8 cellular contexts compared by ENCODE assay signal in genomic region chr12:117212563-117213190, GRCh38. TPM values are rescaled to one million over a fixed set of nuclear protein-coding genes. Genes with fewer than 3 reads are reported as not detected.
A peak's percentile ranks its signal among the peaks of the same experiment; 100 is the strongest.
DNase-seq lines count a peak whose midpoint lies in the region; ATAC-seq and TF ChIP-seq lines count a peak whose summit lies in the region.

No MANE protein-coding gene starts in this region.

- H3K27ac ChIP-seq in DND-41 (ENCODE audit: low read length): no peak overlapping the region
- no peak overlapping the region for H3K27ac ChIP-seq in PC-3 (ENCODE audit: low read length)

- H3K27ac Mint-ChIP-seq in neural crest cell (ENCODE audit: unreplicated experiment): no peak overlapping the region

- ATAC-seq in DND-41 (ENCODE audit: insufficient read depth, low read depth) (peak; percentile 81), PC-3 (peak; percentile 92), HG02981 (IDR thresholded peaks at IDR 0.05; ENCODE audit: unreplicated experiment) (no peak)
- peak in 1 of 2 donors; percentile 73 for ATAC-seq in activated T-cell treated with anti-CD3 and anti-CD28 coated beads, Interleukin-2, amount 50 U/mL, for 4 hours

- H3K27me3 ChIP-seq in DND-41 (ENCODE audit: insufficient read depth, low read length, poor library complexity) (peaks cover 17% of the 10 kb centered on the region), PC-3 (ENCODE audit: low read length) (peaks cover 25% of the 10 kb centered on the region)

- in situ Hi-C loops in KBM-7 (cut with MboI; ENCODE audit: low pct_unique_long_range_greater_than_20kb, low sequenced_read_pairs): loop anchor here (25.0 kb wide), 1 partner anchor 625 kb away; no protein-coding TSS in a partner anchor

- H2AFZ ChIP-seq in DND-41 (ENCODE audit: low read depth, low read length): no peak overlapping the region
- no peak overlapping the region for H2AFZ ChIP-seq in PC-3 (ENCODE audit: low read length)

- H3K4me3 ChIP-seq in DND-41 (ENCODE audit: low read depth in 1 of 2, low read length in 2 of 2) (no peak overlapping the region), PC-3 (ENCODE audit: low read length) (no peak overlapping the region)

- TF ChIP-seq CTCF in DND-41 (IDR thresholded peaks at IDR 0.05; ENCODE audit: borderline replicate concordance, extremely low read depth, low read length, poor library complexity, severe bottlenecking): peak; percentile 97
- peak; percentile 99 for TF ChIP-seq CTCF in PC-3 (conservative IDR thresholded peaks at IDR 0.05; ENCODE audit: low read depth, low read length)
- TF ChIP-seq CTCF in neural crest cell (conservative IDR thresholded peaks at IDR 0.05): peak; percentile 89

- H3K9me2 ChIP-seq in PC-3 (replicated peaks; ENCODE audit: low read length): no peaks in the 10 kb centered on the region

- no peaks in the 10 kb centered on the region for H3K4me1 ChIP-seq in DND-41 (ENCODE audit: insufficient read depth, low read length)
- H3K4me1 ChIP-seq in PC-3 (ENCODE audit: insufficient read depth, low read length): peaks cover 8% of the 10 kb centered on the region

- DNase-seq in DND-41 (peak; percentile 69), KBM-7 (peak; percentile 77), PC-3 (peak; percentile 91), fibroblast of gingiva (ENCODE audit: low read depth) (peak; percentile 75), neural crest cell (ENCODE audit: low read depth, low spot score) (peak; percentile 78), superior temporal gyrus (ENCODE audit: extremely low spot score) (peak; percentile 94)
- DNase-seq in activated T-cell treated with anti-CD3 and anti-CD28 coated beads, Interleukin-2, amount 50 U/mL, for 4 hours: peak; percentile 56

- H4K20me1 ChIP-seq in DND-41 (ENCODE audit: insufficient read depth, low read length) (no peaks in the 10 kb centered on the region; the same call in 1 of the 2 replicates), PC-3 (ENCODE audit: low read length) (no peaks in the 10 kb centered on the region)

- H3K79me2 ChIP-seq in DND-41 (ENCODE audit: insufficient read depth, low read length) (no peaks in the 10 kb centered on the region), PC-3 (ENCODE audit: low read length) (no peaks in the 10 kb centered on the region)

- H3K27me3 Mint-ChIP-seq in activated T-cell treated with anti-CD3 and anti-CD28 coated beads, Interleukin-2, amount 50 U/mL, for 4 hours (ENCODE audit: low read depth): peaks cover 29% of the 10 kb centered on the region
- H3K27me3 Mint-ChIP-seq in neural crest cell (ENCODE audit: low read depth): peaks cover 55% of the 10 kb centered on the region

- CTCF ChIA-PET in PC-3 (lab: Charles Lee): interaction anchor here (0.5 to 1.0 kb wide), 2 partner anchors 31 to 625 kb away, joined by 3 to 4 read pairs; no protein-coding TSS in a partner anchor

- H3K4me1 Mint-ChIP-seq in activated T-cell treated with anti-CD3 and anti-CD28 coated beads, Interleukin-2, amount 50 U/mL, for 4 hours (ENCODE audit: low read depth): no peaks in the 10 kb centered on the region
- H3K4me1 Mint-ChIP-seq in neural crest cell: no peaks in the 10 kb centered on the region

- POLR2A ChIA-PET in PC-3 (lab: Charles Lee; ENCODE audit: unreplicated experiment): no interaction called here

- no peak overlapping the region for H3K4me3 Mint-ChIP-seq in activated T-cell treated with anti-CD3 and anti-CD28 coated beads, Interleukin-2, amount 50 U/mL, for 4 hours
- H3K4me3 Mint-ChIP-seq in neural crest cell: no peak overlapping the region

- BruUV-seq in PC-3 (replicated peaks; lab: Mats Ljungman, UMichigan): no TSS peak

- H3K9me3 Mint-ChIP-seq in activated T-cell treated with anti-CD3 and anti-CD28 coated beads, Interleukin-2, amount 50 U/mL, for 4 hours: no peaks in the 10 kb centered on the region
- no peaks in the 10 kb centered on the region for H3K9me3 Mint-ChIP-seq in neural crest cell

- no peaks in the 10 kb centered on the region for H3K36me3 Mint-ChIP-seq in activated T-cell treated with anti-CD3 and anti-CD28 coated beads, Interleukin-2, amount 50 U/mL, for 4 hours (ENCODE audit: insufficient read depth)
- no peaks in the 10 kb centered on the region for H3K36me3 Mint-ChIP-seq in neural crest cell (ENCODE audit: low read depth)

- H3K9me3 ChIP-seq in DND-41 (ENCODE audit: insufficient read depth, low read length, severe bottlenecking): no peaks in the 10 kb centered on the region
- H3K9me3 ChIP-seq in PC-3 (ENCODE audit: low read length): no peaks in the 10 kb centered on the region

- H3K9ac ChIP-seq in DND-41 (ENCODE audit: low read depth, low read length) (no peak overlapping the region), PC-3 (ENCODE audit: low read length) (no peak overlapping the region)

- H3F3A ChIP-seq in PC-3 (ENCODE audit: low read length, unreplicated experiment): no peaks in the 10 kb centered on the region

- intact Hi-C loops in PC-3 (cut with micrococcal nuclease): loop anchor here (1.0 to 2.0 kb wide), 6 partner anchors 24 to 638 kb away; no protein-coding TSS in a partner anchor

- H3K36me3 ChIP-seq in DND-41 (ENCODE audit: insufficient read depth, low read length) (no peaks in the 10 kb centered on the region), PC-3 (ENCODE audit: low read depth, low read length) (no peaks in the 10 kb centered on the region)

- H3K4me2 ChIP-seq in DND-41 (ENCODE audit: insufficient read depth, low read length): no peak overlapping the region
- no peak overlapping the region for H3K4me2 ChIP-seq in PC-3 (ENCODE audit: low read length)

RNA-seq across cellular contexts. Expression of gene FBXO21, which starts 22.4 kb away (rescaled TPM):
- total RNA-seq in PC-3 (2014; rRNA removed) (230 and 321 TPM in 2 replicates), neural crest cell (60.3 and 69.2 TPM in 2 replicates)
- total RNA-seq in activated T-cell treated with anti-CD3 and anti-CD28 coated beads, Interleukin-2, amount 50 U/mL, for 4 hours: 10 to 100 TPM; 33.5 to 38.0 (median 36.3) TPM
